Comparison of ENCODE assay signal across 8 cellular contexts in genomic region chr6:163416380-163416629, GRCh38. TPM values are rescaled to one million over a fixed set of nuclear protein-coding genes. Genes with fewer than 3 reads are reported as not detected.
DNase-seq lines count a peak whose midpoint lies in the region; ATAC-seq and TF ChIP-seq lines count a peak whose summit lies in the region.

No MANE protein-coding gene starts in this region.

- no peaks in the 10 kb centered on the region for H3K9me3 ChIP-seq in ES-I3 (ENCODE audit: control insufficient read depth, insufficient read depth, low read length)

- H3K36me3 Mint-ChIP-seq in progenitor cell of endocrine pancreas (ENCODE audit: insufficient read depth): peaks cover 1% of the 10 kb centered on the region

- H3K9me3 Mint-ChIP-seq in progenitor cell of endocrine pancreas (ENCODE audit: low read depth): peaks cover under 1% of the 10 kb centered on the region

- H3K4me1 Mint-ChIP-seq in progenitor cell of endocrine pancreas (ENCODE audit: low read depth): peaks cover 43% of the 10 kb centered on the region

- H3K27ac ChIP-seq in epithelial cell of prostate: peak overlapping the region; percentile 95

- no peak for ATAC-seq in GM19324 (IDR thresholded peaks at IDR 0.05; ENCODE audit: low FRiP score, unreplicated experiment)

- peaks cover 18% of the 10 kb centered on the region for H3K4me1 ChIP-seq in ES-I3 (ENCODE audit: insufficient read depth, low read length)

- H3K27ac Mint-ChIP-seq in progenitor cell of endocrine pancreas: peak overlapping the region; percentile 95

- no peaks in the 10 kb centered on the region for H3K27me3 Mint-ChIP-seq in progenitor cell of endocrine pancreas

- TF ChIP-seq CTCF in progenitor cell of endocrine pancreas (IDR thresholded peaks at IDR 0.05; ENCODE audit: unreplicated experiment): no peak

- peak overlapping the region; percentile 93 for H3K4me3 Mint-ChIP-seq in progenitor cell of endocrine pancreas (ENCODE audit: low read depth)

- peak overlapping the region; percentile 85 for H3K9ac ChIP-seq in ES-I3 (ENCODE audit: low read depth, low read length)

- no peaks in the 10 kb centered on the region for H3K36me3 ChIP-seq in ES-I3 (ENCODE audit: insufficient read depth, low read length)

- DNase-seq in RPMI7951 (ENCODE audit: low read depth) (peak; percentile 21), epithelial cell of prostate (ENCODE audit: low read depth, low spot score) (no peak), progenitor cell of endocrine pancreas (ENCODE audit: low spot score, unreplicated experiment) (no peak), SKM-1 (lab: John Stamatoyannopoulos, UW; ENCODE audit: unreplicated experiment) (no peak), NAMALWA (ENCODE audit: low spot score) (no peak), NOMO-1 (lab: John Stamatoyannopoulos, UW; ENCODE audit: unreplicated experiment in 2 of 2) (no peak)

RNA-seq across cellular contexts. Expression of gene QKI, which starts 1.8 kb away (rescaled TPM):
- 147 and 192 TPM in 2 replicates for total RNA-seq in RPMI7951 (2014; rRNA removed; shearing (Covaris generic))
- total RNA-seq in progenitor cell of endocrine pancreas: 88.4 and 97.3 TPM in 2 replicates
